1 cellular context compared by ENCODE assay signal in genomic region chr6:138336221-138336620, GRCh38.
A peak's percentile ranks its signal among the peaks of the same experiment; 100 is the strongest.
TF ChIP-seq lines count a peak whose summit lies in the region.

No MANE protein-coding gene starts in this region.

TF ChIP-seq in K562, 482 proteins besides CTCF, POLR2A, EP300 and RAD21 (continued from another document):
- TF ChIP-seq PBX2 (CRISPR knock-in tag; IDR thresholded peaks at IDR 0.05; ENCODE audit: low read depth) = no peak
- TF ChIP-seq PBX2 (tag; conservative IDR thresholded peaks at IDR 0.05; ENCODE audit: low read depth) = no peak
- no peak for TF ChIP-seq ZNF41 (CRISPR knock-in tag; conservative IDR thresholded peaks at IDR 0.05)
- no peak for TF ChIP-seq ZNF232 (CRISPR knock-in tag; IDR thresholded peaks at IDR 0.05)
- TF ChIP-seq FOXA1 (IDR thresholded peaks at IDR 0.05; ENCODE audit: borderline replicate concordance) = no peak
- 0 out of 2 replicates have a peak, but pooled peaks have one; percentile 7 for TF ChIP-seq OTX1 (CRISPR knock-in tag; IDR thresholded peaks at IDR 0.05)
- TF ChIP-seq SMAD4 (CRISPR knock-in tag; conservative IDR thresholded peaks at IDR 0.05) = peak; percentile 49; the same call in 1 of the 2 replicates
- no peak for TF ChIP-seq ZBED1 (IDR thresholded peaks at IDR 0.05)
- no peak for TF ChIP-seq ZNF778 (CRISPR knock-in tag; IDR thresholded peaks at IDR 0.05)
- TF ChIP-seq NR4A1 (CRISPR knock-in tag; IDR thresholded peaks at IDR 0.05) = 0 out of 2 replicates have a peak, but pooled peaks have one; percentile 51
- no peak for TF ChIP-seq NR4A1 (tag; IDR thresholded peaks at IDR 0.05)
